8 cellular contexts compared by ENCODE assay signal in genomic region chr2:237966250-237966564, GRCh38. TPM values are rescaled to one million over a fixed set of nuclear protein-coding genes. Genes with fewer than 3 reads are reported as not detected.
A peak's percentile ranks its signal among the peaks of the same experiment; 100 is the strongest.
DNase-seq lines count a peak whose midpoint lies in the region; TF ChIP-seq lines count a peak whose summit lies in the region.

No MANE protein-coding gene starts in this region.

- intact Hi-C loops in activated T-helper 2 cell treated with anti-CD3 and anti-CD28 coated beads, Interferon-gamma antibody, Interleukin-2, Interleukin-4, amounts not matched to agents 10 μg/mL and 5 μg/mL and 100 μg/mL, durations not matched to agents 14 hours and 24 hours and 36 hours (cut with micrococcal nuclease): loop anchor here (2.0 to 10.0 kb wide), 5 partner anchors 44 to 319 kb away; partner anchors contain the start of genes ILKAP and PER2
- intact Hi-C loops in tibial artery (cut with DNase I; ENCODE audit: low total_unique reads) (loop anchor here (5.0 kb wide), 1 partner anchor 109 kb away; the partner anchor contains the start of gene RAMP1), posterior vena cava (cut with DNase I) (no loop called here)

- peaks cover 0 to 13% (median 9%) of the 10 kb centered on the region in 3 donors for H3K9me3 ChIP-seq in tibial artery

- no peaks in the 10 kb centered on the region for H3K9me3 Mint-ChIP-seq in activated naive CD4-positive, alpha-beta T cell treated with anti-CD3 and anti-CD28 coated beads, Interleukin-2, amount 50 U/mL, for 24 hours
- peaks cover 15% of the 10 kb centered on the region for H3K9me3 Mint-ChIP-seq in activated T-helper 2 cell treated with anti-CD3 and anti-CD28 coated beads, Interferon-gamma antibody, Interleukin-2, Interleukin-4, amounts not matched to agents 10 μg/mL and 5 μg/mL and 100 μg/mL, durations not matched to agents 14 hours and 24 hours and 36 hours

- H3K27me3 ChIP-seq in layer of hippocampus (ENCODE audit: control insufficient read depth, insufficient read depth, low read length) (no peaks in the 10 kb centered on the region), tibial artery (no peaks in the 10 kb centered on the region)

- peak overlapping the region; percentile 88 for H3K4me3 Mint-ChIP-seq in activated naive CD4-positive, alpha-beta T cell treated with anti-CD3 and anti-CD28 coated beads, Interleukin-2, amount 50 U/mL, for 24 hours
- H3K4me3 Mint-ChIP-seq in activated T-helper 2 cell treated with anti-CD3 and anti-CD28 coated beads, Interferon-gamma antibody, Interleukin-2, Interleukin-4, amounts not matched to agents 10 μg/mL and 5 μg/mL and 100 μg/mL, durations not matched to agents 14 hours and 24 hours and 36 hours (ENCODE audit: low read depth): peak overlapping the region; percentile 80

- H3K27ac Mint-ChIP-seq in activated naive CD4-positive, alpha-beta T cell treated with anti-CD3 and anti-CD28 coated beads, Interleukin-2, amount 50 U/mL, for 24 hours: peak overlapping the region; percentile 55
- peak overlapping the region; percentile 50 for H3K27ac Mint-ChIP-seq in activated T-helper 2 cell treated with anti-CD3 and anti-CD28 coated beads, Interferon-gamma antibody, Interleukin-2, Interleukin-4, amounts not matched to agents 10 μg/mL and 5 μg/mL and 100 μg/mL, durations not matched to agents 14 hours and 24 hours and 36 hours

- H3K27me3 Mint-ChIP-seq in activated naive CD4-positive, alpha-beta T cell treated with anti-CD3 and anti-CD28 coated beads, Interleukin-2, amount 50 U/mL, for 24 hours: no peaks in the 10 kb centered on the region
- no peaks in the 10 kb centered on the region for H3K27me3 Mint-ChIP-seq in activated T-helper 2 cell treated with anti-CD3 and anti-CD28 coated beads, Interferon-gamma antibody, Interleukin-2, Interleukin-4, amounts not matched to agents 10 μg/mL and 5 μg/mL and 100 μg/mL, durations not matched to agents 14 hours and 24 hours and 36 hours (ENCODE audit: low read depth)

- DNase-seq in activated naive CD4-positive, alpha-beta T cell (lab: John Stamatoyannopoulos, UW): no peak
- DNase-seq in activated T-helper 2 cell treated with anti-CD3 and anti-CD28 coated beads, Interferon-gamma antibody, Interleukin-2, Interleukin-4, amounts not matched to agents 10 μg/mL and 5 μg/mL and 100 μg/mL, durations not matched to agents 14 hours and 24 hours and 36 hours (ENCODE audit: low spot score): no peak
- DNase-seq in tibial artery: no peak
- no peak for DNase-seq in DMS153 treated with DMSO at 0.1 percent for 48 hours (lab: John Stamatoyannopoulos, UW; ENCODE audit: unreplicated experiment)
- no peak for DNase-seq in epidermal melanocyte (ENCODE audit: insufficient read length, low spot score)
- no peak for DNase-seq in posterior vena cava (ENCODE audit: low spot score)

- H3K4me1 Mint-ChIP-seq in activated naive CD4-positive, alpha-beta T cell treated with anti-CD3 and anti-CD28 coated beads, Interleukin-2, amount 50 U/mL, for 24 hours: peaks cover 40% of the 10 kb centered on the region
- peaks cover 29% of the 10 kb centered on the region for H3K4me1 Mint-ChIP-seq in activated T-helper 2 cell treated with anti-CD3 and anti-CD28 coated beads, Interferon-gamma antibody, Interleukin-2, Interleukin-4, amounts not matched to agents 10 μg/mL and 5 μg/mL and 100 μg/mL, durations not matched to agents 14 hours and 24 hours and 36 hours (ENCODE audit: low read depth)

- H3K36me3 ChIP-seq in tibial artery: no peaks in the 10 kb centered on the region

- no peaks in the 10 kb centered on the region for H3K36me3 Mint-ChIP-seq in activated naive CD4-positive, alpha-beta T cell treated with anti-CD3 and anti-CD28 coated beads, Interleukin-2, amount 50 U/mL, for 24 hours
- H3K36me3 Mint-ChIP-seq in activated T-helper 2 cell treated with anti-CD3 and anti-CD28 coated beads, Interferon-gamma antibody, Interleukin-2, Interleukin-4, amounts not matched to agents 10 μg/mL and 5 μg/mL and 100 μg/mL, durations not matched to agents 14 hours and 24 hours and 36 hours (ENCODE audit: low read depth): peaks cover 29% of the 10 kb centered on the region

- H3K4me3 ChIP-seq in tibial artery: peak overlapping the region; percentile 65 to 82

- TF ChIP-seq CTCF in tibial artery (IDR thresholded peaks at IDR 0.05): no peak

- H3K4me1 ChIP-seq in tibial artery: peaks cover 0 to 42% (median 26%) of the 10 kb centered on the region in 4 donors

- H3K27ac ChIP-seq in layer of hippocampus (ENCODE audit: low read depth, low read length) (peak overlapping the region; percentile 35), tibial artery (peak overlapping the region; percentile 61 to 72)

RNA-seq across cellular contexts. Expression of gene UBE2F, which starts 0.6 kb away (rescaled TPM):
- 137 and 146 TPM in 2 replicates for total RNA-seq in activated T-helper 2 cell treated with anti-CD3 and anti-CD28 coated beads, Interferon-gamma antibody, Interleukin-2, Interleukin-4, amounts not matched to agents 10 μg/mL and 5 μg/mL and 100 μg/mL, durations not matched to agents 14 hours and 24 hours and 36 hours
- total RNA-seq in posterior vena cava: 10 to 100 TPM; 49.5 to 49.9 TPM

Comparison
In these comparisons a context has a peak if more than half of its experiments do, and no peak if none do; other contexts are left out.
1. intact Hi-C loops: an anchor here in activated T-helper 2 cell treated with anti-CD3 and anti-CD28 coated beads, Interferon-gamma antibody, Interleukin-2, Interleukin-4, amounts not matched to agents 10 μg/mL and 5 μg/mL and 100 μg/mL, durations not matched to agents 14 hours and 24 hours and 36 hours (2.0 to 10.0 kb wide) and tibial artery (5.0 kb wide); none called in posterior vena cava.